ENCODE assay signal across 10 cellular contexts in the genomic region with DNA sequence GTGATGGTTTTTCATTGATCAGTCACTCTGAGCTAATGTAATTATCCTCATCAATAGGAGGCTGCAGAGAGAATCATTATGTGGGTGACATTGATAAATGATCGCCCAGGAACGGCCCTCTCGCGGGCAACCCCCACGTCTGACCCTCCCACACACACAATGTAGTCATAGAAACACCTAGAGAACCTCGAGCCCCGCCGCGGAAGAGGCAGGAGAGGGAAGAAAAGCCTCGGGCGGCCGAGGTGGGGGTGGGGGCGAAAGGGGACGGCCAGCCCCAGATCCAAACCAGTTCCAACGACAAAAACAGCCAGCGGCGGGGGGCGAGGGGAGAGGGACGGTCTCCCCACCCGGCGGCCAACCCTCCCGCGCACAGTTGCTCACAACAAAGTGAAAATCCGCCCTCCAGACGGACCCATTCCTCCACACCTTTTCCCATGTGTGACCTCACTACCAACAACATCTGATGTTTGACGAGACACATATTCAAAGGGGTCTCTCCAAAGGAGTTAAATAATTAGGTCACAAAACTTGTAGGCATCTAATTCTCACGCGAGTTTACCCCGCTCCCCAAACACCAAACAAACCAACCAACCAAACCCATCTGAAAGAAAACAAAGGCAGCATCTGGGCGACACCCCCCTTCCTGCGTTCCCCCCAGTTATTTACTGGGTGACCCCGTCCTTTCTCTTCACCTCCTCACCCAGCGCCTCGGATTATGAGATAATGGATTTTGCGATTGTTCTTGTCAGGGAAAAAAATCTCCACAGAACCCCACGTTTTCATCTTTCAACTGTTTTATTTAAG.
DNase-seq lines count a peak whose midpoint lies in the region; ATAC-seq, FAIRE-seq and TF ChIP-seq lines count a peak whose summit lies in the region.
"Had no signal": no experiment of that assay in that cellular context is flagged by ENCODE, and none has a peak within 500 bp of the region (broad histone marks: within the 10 kb centered on the region; RNA-seq: fewer than 3 reads in every experiment).

No MANE protein-coding gene starts in this region.

- H3K79me2 ChIP-seq in H1 (ENCODE audit: control insufficient read depth in 1 of 2, insufficient read depth in 2 of 2, low read length in 2 of 2), result no peaks in the 10 kb centered on the region

- FAIRE-seq in H1 (lab: Jason Lieb, UNC) (no peak), GM19239 (lab: Jason Lieb, UNC) (no peak)

- intact Hi-C loops in uterus (cut with DNase I; ENCODE audit: low total_unique reads), result loop anchor here (5.0 kb wide), 1 partner anchor 210 kb away; no protein-coding TSS in a partner anchor

- no peak overlapping the region for H3K56ac ChIP-seq in H1 (replicated peaks; ENCODE audit: insufficient read length, low read depth, low read length)

- no peak overlapping the region for H3K4ac ChIP-seq in H1 (replicated peaks; ENCODE audit: insufficient read length, low read depth, low read length)

- peaks cover 13 to 30% (median 16%) of the 10 kb centered on the region in 4 experiments for H3K4me1 ChIP-seq in H1 (replicated peaks in 1 of 4; ENCODE audit: control insufficient read depth in 3 of 4, insufficient read depth in 4 of 4, low read length in 3 of 4)
- peaks cover 25% of the 10 kb centered on the region for H3K4me1 ChIP-seq in mesodermal cell (ENCODE audit: control insufficient read depth, insufficient read depth, low read length, poor library complexity, severe bottlenecking)
- H3K4me1 ChIP-seq in uterus, result peaks cover 0 to 3% of the 10 kb centered on the region in 2 donors

- TF ChIP-seq EP300 in H1 (IDR thresholded peaks at IDR 0.05; ENCODE audit: borderline replicate concordance in 1 of 2, low read depth in 2 of 2, low read length in 2 of 2), result no peak

- no peak for ATAC-seq in activated T-cell treated with anti-CD3 and anti-CD28 coated beads, Interleukin-2, amount 50 U/mL, for 72 hours (replicated peaks in 1 of 2)

- H3K4me3 ChIP-seq in H1 (ENCODE audit: extremely low read depth in 1 of 4, insufficient read depth in 2 of 4, low read depth in 3 of 4, low read length in 4 of 4) (peak overlapping the region; percentile 6 to 56 (median 17); a peak in 5 of 8 replicates), mesodermal cell (ENCODE audit: extremely low read depth, insufficient read depth, low read length, poor library complexity, severe bottlenecking) (peak overlapping the region; percentile 20), uterus (peak overlapping the region; percentile 41 to 43)
- H3K4me3 ChIP-seq: lung had no signal

- H3K27ac ChIP-seq in H1 (ENCODE audit: low read depth, low read length) (no peak overlapping the region), mesodermal cell (ENCODE audit: low read depth, low read length, severe bottlenecking) (peak overlapping the region; percentile 82), uterus (peak overlapping the region; percentile 90 to 93)

- peak overlapping the region; percentile 68 to 87 for H3K4me2 ChIP-seq in H1 (ENCODE audit: insufficient read depth in 1 of 2, low read depth in 2 of 2, low read length in 2 of 2)

- no peak overlapping the region for H2AFZ ChIP-seq in H1 (ENCODE audit: low read length)

- peak overlapping the region; percentile 48 to 56 for H3K4me3 Mint-ChIP-seq in activated T-cell treated with anti-CD3 and anti-CD28 coated beads, Interleukin-2, amount 50 U/mL, for 72 hours

- no peak for TF ChIP-seq RAD21 in H1 (IDR thresholded peaks at IDR 0.05 in 1 of 2, conservative IDR thresholded peaks at IDR 0.05 in 1 of 2; ENCODE audit: low read depth in 2 of 2, low read length in 2 of 2)

- peaks cover 47 to 91% (median 69%) of the 10 kb centered on the region in 4 experiments for H3K27me3 ChIP-seq in H1 (replicated peaks in 1 of 4; ENCODE audit: control insufficient read depth in 3 of 4, extremely low read depth in 1 of 4, insufficient read depth in 3 of 4, low read length in 3 of 4)
- H3K27me3 ChIP-seq in uterus, result no peaks in the 10 kb centered on the region

- POLR2A ChIA-PET in H1 (lab: Charles Lee; ENCODE audit: partially characterized antibody), result interaction anchor here (1.5 kb wide), 1 partner anchor 213 kb away, joined by 3 read pairs; a partner anchor contains a TSS

- no peak for TF ChIP-seq CTCF in H1 (IDR thresholded peaks at IDR 0.05; ENCODE audit: control extremely low read depth in 1 of 3, insufficient read depth in 1 of 3, low read depth in 1 of 3, low read length in 3 of 3)
- TF ChIP-seq CTCF in uterus (IDR thresholded peaks at IDR 0.05), result no peak

- H3K36me3 ChIP-seq in H1 (ENCODE audit: control insufficient read depth in 2 of 4, insufficient read depth in 4 of 4, low read length in 3 of 4), result no peaks in the 10 kb centered on the region
- H3K36me3 ChIP-seq in mesodermal cell (ENCODE audit: control insufficient read depth, insufficient read depth, low read length), result peaks cover 11% of the 10 kb centered on the region
- no peaks in the 10 kb centered on the region for H3K36me3 ChIP-seq in uterus

- H2BK20ac ChIP-seq in H1 (ENCODE audit: low read length), result no peak overlapping the region

- H2AK5ac ChIP-seq in H1 (ENCODE audit: low read depth, low read length), result no peak overlapping the region

- H3K23ac ChIP-seq in H1 (ENCODE audit: insufficient read length), result no peak overlapping the region

- no peak overlapping the region for H2BK15ac ChIP-seq in H1 (ENCODE audit: low read length)

- peaks cover 8% of the 10 kb centered on the region; the same call in 1 of the 2 replicates for H3K23me2 ChIP-seq in H1 (ENCODE audit: low read depth, low read length)

- 3% methylated on average over 24 of the region's 36 CpGs; no CpG with 5 or more reads in 1 of the 2 experiments for WGBS in H1 (ENCODE audit: extremely low coverage in 1 of 2, insufficient coverage in 1 of 2, insufficient read length in 1 of 2, insufficient replicate concordance in 2 of 2, low coverage in 1 of 2, low lambda C conversion rate in 2 of 2, missing lambda C conversion rate in 1 of 2), 2 experiments
- WGBS in mesodermal cell (ENCODE audit: insufficient coverage in 2 of 2), 2 experiments, result 0% methylated on average over 3 of the region's 36 CpGs

- no peaks in the 10 kb centered on the region for H4K20me1 ChIP-seq in H1 (replicated peaks in 1 of 2; ENCODE audit: control insufficient read depth in 1 of 2, insufficient read depth in 2 of 2, low read length in 2 of 2)

- TF ChIP-seq POLR2A in H1 (IDR thresholded peaks at IDR 0.05; ENCODE audit: control extremely low read depth in 1 of 2, low read depth in 2 of 2, low read length in 2 of 2) (no peak), uterus (IDR thresholded peaks at IDR 0.05) (no peak)

- H3K27ac Mint-ChIP-seq in activated T-cell treated with anti-CD3 and anti-CD28 coated beads, Interleukin-2, amount 50 U/mL, for 72 hours, result no peak overlapping the region

- CTCF ChIA-PET in H1 (lab: Charles Lee; ENCODE audit: partially characterized antibody), result interaction anchor here (1.2 kb wide), 1 partner anchor 218 kb away, joined by 6 read pairs; no protein-coding TSS in a partner anchor

- no peak overlapping the region for H2BK5ac ChIP-seq in H1 (ENCODE audit: low read depth, low read length)

- no peak overlapping the region; the same call in 1 of the 2 replicates for H4K8ac ChIP-seq in H1 (ENCODE audit: extremely low read depth, insufficient read depth, low read length)

- no peak for DNase-seq in activated T-cell treated with anti-CD3 and anti-CD28 coated beads, Interleukin-2, amount 50 U/mL, for 72 hours
- no peak for DNase-seq in activated T-cell treated with anti-CD3 and anti-CD28 coated beads, Interleukin-2, amount 50 U/mL, for 48 hours
- DNase-seq in H1 (ENCODE audit: low read depth in 1 of 2, low spot score in 2 of 2), result no peak
- DNase-seq in uterus, result peak; percentile 67 to 79
- no peak for DNase-seq in GM19239 (ENCODE audit: insufficient read length, low spot score)
- no peak for DNase-seq in AML-193 (lab: John Stamatoyannopoulos, UW)
- DNase-seq in activated effector memory CD4-positive, alpha-beta T cell treated with Interleukin-2 at 50 U/mL for 16 hours, result no peak
- DNase-seq: T-helper 9 cell had no signal

- peaks cover 2% of the 10 kb centered on the region in 2 donors for H3K36me3 Mint-ChIP-seq in activated T-cell treated with anti-CD3 and anti-CD28 coated beads, Interleukin-2, amount 50 U/mL, for 72 hours (ENCODE audit: insufficient read depth in 2 of 2)

- peaks cover 0 to 2% of the 10 kb centered on the region in 2 donors for H3K9me3 Mint-ChIP-seq in activated T-cell treated with anti-CD3 and anti-CD28 coated beads, Interleukin-2, amount 50 U/mL, for 72 hours

- no peaks in the 10 kb centered on the region for H3K79me1 ChIP-seq in H1 (ENCODE audit: low read depth, low read length)

- H2BK120ac ChIP-seq in H1 (replicated peaks; ENCODE audit: low read depth, low read length), result no peak overlapping the region

- peaks cover 15% of the 10 kb centered on the region for H3K4me1 Mint-ChIP-seq in activated T-cell treated with anti-CD3 and anti-CD28 coated beads, Interleukin-2, amount 50 U/mL, for 72 hours (ENCODE audit: low read depth)

- no peak overlapping the region for H4K91ac ChIP-seq in H1 (replicated peaks; ENCODE audit: insufficient read length, low read length)

- no peak overlapping the region for H3K9ac ChIP-seq in H1 (replicated peaks in 1 of 4; ENCODE audit: extremely low read depth in 1 of 4, low read depth in 3 of 4, low read length in 3 of 4)

- H2BK12ac ChIP-seq in H1 (ENCODE audit: low read depth, low read length), result no peak overlapping the region

- H3K27me3 Mint-ChIP-seq in activated T-cell treated with anti-CD3 and anti-CD28 coated beads, Interleukin-2, amount 50 U/mL, for 72 hours (ENCODE audit: low read depth), result peaks cover 94% of the 10 kb centered on the region

- H3K9me3 ChIP-seq in H1 (ENCODE audit: insufficient read depth in 2 of 2, low read depth in 1 of 2, low read length in 1 of 2), result no peaks in the 10 kb centered on the region
- H3K9me3 ChIP-seq in mesodermal cell (ENCODE audit: control insufficient read depth, low read length), result no peaks in the 10 kb centered on the region
- no peaks in the 10 kb centered on the region for H3K9me3 ChIP-seq in uterus

- no peak overlapping the region for H3K18ac ChIP-seq in H1 (ENCODE audit: extremely low read depth, low read length)

- no peak overlapping the region for H3K14ac ChIP-seq in H1 (ENCODE audit: insufficient read length)

- no peak overlapping the region for H4K5ac ChIP-seq in H1 (ENCODE audit: insufficient read length, low read depth, low read length)

TF ChIP-seq in H1, 55 proteins besides CTCF, POLR2A, EP300 and RAD21 (continues in another document):
- TF ChIP-seq SUZ12 (IDR thresholded peaks at IDR 0.05; ENCODE audit: low read length), result no peak; the same call in 1 of the 2 replicates
- no peak for TF ChIP-seq BCL11A (IDR thresholded peaks at IDR 0.05; ENCODE audit: low read depth in 2 of 2, low read length in 2 of 2)
- TF ChIP-seq RXRA (IDR thresholded peaks at IDR 0.05; ENCODE audit: insufficient read depth, low read depth, low read length), result no peak
- TF ChIP-seq KDM4A (IDR thresholded peaks at IDR 0.05; ENCODE audit: low read depth, low read length, severe bottlenecking), result peak; percentile 8
- TF ChIP-seq RNF2 (IDR thresholded peaks at IDR 0.05; ENCODE audit: borderline replicate concordance, low read depth, low read length, missing control alignments, poor library complexity, severe bottlenecking), result peak; percentile 81
- 0 out of 2 replicates have a peak, but pooled peaks have one; percentile 9 for TF ChIP-seq CREB1 (IDR thresholded peaks at IDR 0.05)
- TF ChIP-seq CBX8 (IDR thresholded peaks at IDR 0.05; ENCODE audit: borderline replicate concordance, low read depth, low read length), result peak; percentile 37; the same call in 1 of the 2 replicates

Comparison
In these comparisons a context has a peak if more than half of its experiments do, and no peak if none do; other contexts are left out.
1. DNase-seq: peak in uterus (2 of 2); none in activated T-cell treated with anti-CD3 and anti-CD28 coated beads, Interleukin-2, amount 50 U/mL, for 72 hours (0 of 2), activated T-cell treated with anti-CD3 and anti-CD28 coated beads, Interleukin-2, amount 50 U/mL, for 48 hours (0 of 2), H1 (0 of 2), GM19239 (single experiment), AML-193 (0 of 2) and activated effector memory CD4-positive, alpha-beta T cell treated with Interleukin-2 at 50 U/mL for 16 hours (single experiment).
2. Peak in every context shown above with its lines, with median percentiles within 50 percentile points of each other: H3K4me3 ChIP-seq.